In genomic region chr11:2867722-2868548, GRCh38 we compare ENCODE assay signal across 14 cellular contexts. TPM values are rescaled to one million over a fixed set of nuclear protein-coding genes. Genes with fewer than 3 reads are reported as not detected.
DNase-seq lines count a peak whose midpoint lies in the region; ATAC-seq and TF ChIP-seq lines count a peak whose summit lies in the region.
"Had no signal": no experiment of that assay in that cellular context is flagged by ENCODE, and none has a peak within 500 bp of the region (broad histone marks: within the 10 kb centered on the region; RNA-seq: fewer than 3 reads in every experiment).

No MANE protein-coding gene starts in this region.

- H3K23me2 ChIP-seq in H9 (ENCODE audit: insufficient read length, low read depth, low read length, poor library complexity, severe bottlenecking): peaks cover 8% of the 10 kb centered on the region

- no peak overlapping the region for H2BK120ac ChIP-seq in H9 (ENCODE audit: low read depth, low read length, poor library complexity, severe bottlenecking)

- H3K27ac Mint-ChIP-seq in H9: peak overlapping the region in 1 of 3 experiments; percentile 46; a peak in 2 of 7 replicates
- no peak overlapping the region for H3K27ac Mint-ChIP-seq in WTC11
- H3K27ac Mint-ChIP-seq in progenitor cell of endocrine pancreas: no peak overlapping the region
- H3K27ac Mint-ChIP-seq: activated T-cell treated with anti-CD3 and anti-CD28 coated beads, Interleukin-2, amount 50 U/mL, for 72 hours; CD4-positive, CD25-positive, alpha-beta regulatory T cell had no signal

- no peak overlapping the region for H3K18ac ChIP-seq in H9 (ENCODE audit: insufficient read length, low read depth, low read length)

- CTCF ChIA-PET in WTC11 (lab: Charles Lee): interaction anchor here (1.0 to 1.1 kb wide), 3 partner anchors 18 to 24 kb away, joined by 3 to 4 read pairs (median 3); no protein-coding TSS in a partner anchor

- no peak overlapping the region for H3K23ac ChIP-seq in H9 (ENCODE audit: insufficient read length, low read depth, low read length)

- H3K4me3 ChIP-seq in iPS-20b (ENCODE audit: low read length) (peak overlapping the region; percentile 3; the same call in 1 of the 2 replicates), retinal pigment epithelial cell (ENCODE audit: low read length) (peak overlapping the region; percentile 1)
- H3K4me3 ChIP-seq: GM23248 had no signal

- H2AFZ ChIP-seq in H9 (ENCODE audit: low read length): no peak overlapping the region
- H2AFZ ChIP-seq: GM23248 had no signal

- peaks cover 54 to 65% of the 10 kb centered on the region in 2 experiments for H3K4me1 Mint-ChIP-seq in H9
- H3K4me1 Mint-ChIP-seq in WTC11: peaks cover 49% of the 10 kb centered on the region
- no peaks in the 10 kb centered on the region for H3K4me1 Mint-ChIP-seq in progenitor cell of endocrine pancreas (ENCODE audit: low read depth)

- POLR2A ChIA-PET in WTC11 (lab: Charles Lee): no interaction called here

- no peak overlapping the region for H2BK5ac ChIP-seq in H9 (ENCODE audit: insufficient read length, low read length)

- no peak for DNase-seq in H9
- no peak for DNase-seq in WTC11 (ENCODE audit: low spot score)
- DNase-seq in retinal pigment epithelial cell (ENCODE audit: low read depth): no peak
- DNase-seq in NCI-H1105 (lab: John Stamatoyannopoulos, UW): no peak
- no peak for DNase-seq in progenitor cell of endocrine pancreas (ENCODE audit: low spot score, unreplicated experiment)
- DNase-seq in GM13977 (ENCODE audit: low spot score): no peak
- DNase-seq: activated T-cell treated with anti-CD3 and anti-CD28 coated beads, Interleukin-2, amount 50 U/mL, for 72 hours; aorta; CD4-positive, CD25-positive, alpha-beta regulatory T cell; GM23248; mesenchymal stem cell; stomach had no signal

- H3K9ac ChIP-seq in H9 (ENCODE audit: extremely low read depth, insufficient read length, low read length): no peak overlapping the region
- no peak overlapping the region for H3K9ac ChIP-seq in iPS-20b (ENCODE audit: low read depth, low read length)
- H3K9ac ChIP-seq: GM23248 had no signal

- no peak overlapping the region for H4K8ac ChIP-seq in H9 (replicated peaks; ENCODE audit: insufficient read length, low read depth, low read length)

- H3K9me3 ChIP-seq in H9 (ENCODE audit: control insufficient read depth, low read depth, low read length) (no peaks in the 10 kb centered on the region), iPS-20b (ENCODE audit: insufficient read depth, low read depth, low read length) (no peaks in the 10 kb centered on the region)

- H3K4me3 Mint-ChIP-seq in H9 (peak overlapping the region; percentile 45 to 79; a peak in 3 of 5 replicates), WTC11 (peak overlapping the region; percentile 58), progenitor cell of endocrine pancreas (ENCODE audit: low read depth) (no peak overlapping the region)
- H3K4me3 Mint-ChIP-seq: activated T-cell treated with anti-CD3 and anti-CD28 coated beads, Interleukin-2, amount 50 U/mL, for 72 hours had no signal

- H3K27me3 ChIP-seq in H9 (ENCODE audit: insufficient read depth, low read length) (peaks cover 32% of the 10 kb centered on the region), iPS-20b (ENCODE audit: insufficient read depth, low read length) (peaks cover 92% of the 10 kb centered on the region)

- peaks cover 2 to 8% (median 3%) of the 10 kb centered on the region in 3 experiments; a peak in 5 of 7 replicates for H3K36me3 Mint-ChIP-seq in H9 (ENCODE audit: insufficient read depth in 1 of 3, low read depth in 3 of 3)
- 0 out of 2 replicates have a peak, but pooled peaks cover 2% of the 10 kb centered on the region for H3K36me3 Mint-ChIP-seq in WTC11
- peaks cover 1% of the 10 kb centered on the region for H3K36me3 Mint-ChIP-seq in progenitor cell of endocrine pancreas (ENCODE audit: insufficient read depth)
- H3K36me3 Mint-ChIP-seq: CD4-positive, CD25-positive, alpha-beta regulatory T cell had no signal

- H3K36me3 ChIP-seq in iPS-20b (ENCODE audit: insufficient read depth, low read depth, low read length): no peaks in the 10 kb centered on the region
- H3K36me3 ChIP-seq: stomach had no signal

- no peak overlapping the region for H4K5ac ChIP-seq in H9 (ENCODE audit: insufficient read length, low read depth, low read length)

- H4K20me1 ChIP-seq in H9 (ENCODE audit: control insufficient read depth, insufficient read depth, insufficient read length): no peaks in the 10 kb centered on the region

- H4K91ac ChIP-seq in H9 (ENCODE audit: insufficient read length, low read depth, low read length): no peak overlapping the region

- H3K79me1 ChIP-seq in H9 (ENCODE audit: insufficient read depth, low read depth, low read length, poor library complexity, severe bottlenecking): no peaks in the 10 kb centered on the region

- H3K79me2 ChIP-seq in H9 (ENCODE audit: insufficient read depth, low read length): no peaks in the 10 kb centered on the region

- no peak overlapping the region for H3T11ph ChIP-seq in H9 (ENCODE audit: low read length)

- in situ Hi-C loops in GM13977 (cut with MboI; ENCODE audit: low pct_unique_long_range_greater_than_20kb, low sequenced_read_pairs, unreplicated experiment): no loop called here

- H2BK12ac ChIP-seq in H9 (ENCODE audit: insufficient read length, low read depth, low read length): no peak overlapping the region

- no peak overlapping the region for H3K27ac ChIP-seq in H9 (ENCODE audit: insufficient read length, low read depth, low read length)
- H3K27ac ChIP-seq in iPS-20b (ENCODE audit: low read length): no peak overlapping the region
- H3K27ac ChIP-seq: GM23248, stomach had no signal

- peaks cover 92% of the 10 kb centered on the region for H3K27me3 Mint-ChIP-seq in H9 (ENCODE audit: low read depth)
- H3K27me3 Mint-ChIP-seq in WTC11 (ENCODE audit: low read depth): peaks cover 90% of the 10 kb centered on the region
- H3K27me3 Mint-ChIP-seq in progenitor cell of endocrine pancreas: peaks cover 69% of the 10 kb centered on the region

- no peak overlapping the region for H3K14ac ChIP-seq in H9 (ENCODE audit: insufficient read depth, low read length)

- ATAC-seq in WTC11: no peak
- ATAC-seq in HG03442 (IDR thresholded peaks at IDR 0.05; ENCODE audit: unreplicated experiment): no peak
- ATAC-seq: activated T-cell treated with anti-CD3 and anti-CD28 coated beads, Interleukin-2, amount 50 U/mL, for 72 hours had no signal

- H3K9me3 Mint-ChIP-seq in H9 (peaks cover 8 to 9% of the 10 kb centered on the region in 2 experiments; a peak in 4 of 5 replicates), WTC11 (peaks cover 3% of the 10 kb centered on the region), progenitor cell of endocrine pancreas (ENCODE audit: low read depth) (no peaks in the 10 kb centered on the region)
- H3K9me3 Mint-ChIP-seq: activated T-cell treated with anti-CD3 and anti-CD28 coated beads, Interleukin-2, amount 50 U/mL, for 72 hours; CD4-positive, CD25-positive, alpha-beta regulatory T cell had no signal

- H2BK15ac ChIP-seq in H9 (ENCODE audit: low read depth, low read length): no peak overlapping the region

- peak overlapping the region; percentile 2 for H3K4me2 ChIP-seq in H9 (ENCODE audit: insufficient read depth, insufficient read length, low read length)

- WGBS in H9 (ENCODE audit: extremely low coverage, insufficient read length, low lambda C conversion rate): no CpG with 5 or more reads among the region's 25 CpGs

- no peak overlapping the region for H2BK20ac ChIP-seq in H9 (ENCODE audit: low read depth, low read length, poor library complexity, severe bottlenecking)

- H2AK5ac ChIP-seq in H9 (ENCODE audit: insufficient read length, low read length): no peak overlapping the region

- H3K4me1 ChIP-seq in H9 (ENCODE audit: insufficient read depth, low read length): no peaks in the 10 kb centered on the region
- H3K4me1 ChIP-seq in iPS-20b (ENCODE audit: insufficient read depth, low read length): peaks cover 14% of the 10 kb centered on the region; the same call in 1 of the 2 replicates

- no peak overlapping the region for H3K56ac ChIP-seq in H9 (ENCODE audit: insufficient read length, low read depth, low read length)

- TF ChIP-seq CTCF in H9 (conservative IDR thresholded peaks at IDR 0.05) (no peak), WTC11 (IDR thresholded peaks at IDR 0.05) (no peak), retinal pigment epithelial cell (conservative IDR thresholded peaks at IDR 0.05; ENCODE audit: low read depth, low read length) (peak; percentile 28), progenitor cell of endocrine pancreas (IDR thresholded peaks at IDR 0.05; ENCODE audit: unreplicated experiment) (no peak), GM13977 (IDR thresholded peaks at IDR 0.05; ENCODE audit: extremely low read depth, insufficient read depth, missing control alignments) (no peak)

- H3K4ac ChIP-seq in H9 (ENCODE audit: low read depth, low read length): no peak overlapping the region

TF ChIP-seq in WTC11, 78 proteins besides CTCF, POLR2A, EP300 and RAD21:
- TF ChIP-seq ZNF317 (CRISPR knock-in tag; IDR thresholded peaks at IDR 0.05; ENCODE audit: borderline replicate concordance, low read depth) (no peak), CREB1 (CRISPR knock-in tag; IDR thresholded peaks at IDR 0.05) (no peak), MAX (CRISPR knock-in tag; IDR thresholded peaks at IDR 0.05) (no peak), ATF3 (CRISPR knock-in tag; conservative IDR thresholded peaks at IDR 0.05) (no peak), HMGA2 (CRISPR knock-in tag; IDR thresholded peaks at IDR 0.05) (no peak), FOXP1 (CRISPR knock-in tag; IDR thresholded peaks at IDR 0.05; ENCODE audit: borderline replicate concordance) (no peak)

RNA-seq across cellular contexts. Expression of gene CDKN1C, which starts 17.6 kb away (rescaled TPM):
- total RNA-seq in H9 (2021) (15.4 and 17.8 TPM in 2 replicates), WTC11 (2021) (25.0 to 35.0 TPM (median 32.4 TPM) in 3 replicates), progenitor cell of endocrine pancreas (247 and 268 TPM in 2 replicates)
